1 cellular context compared by ENCODE assay signal in the genomic region with DNA sequence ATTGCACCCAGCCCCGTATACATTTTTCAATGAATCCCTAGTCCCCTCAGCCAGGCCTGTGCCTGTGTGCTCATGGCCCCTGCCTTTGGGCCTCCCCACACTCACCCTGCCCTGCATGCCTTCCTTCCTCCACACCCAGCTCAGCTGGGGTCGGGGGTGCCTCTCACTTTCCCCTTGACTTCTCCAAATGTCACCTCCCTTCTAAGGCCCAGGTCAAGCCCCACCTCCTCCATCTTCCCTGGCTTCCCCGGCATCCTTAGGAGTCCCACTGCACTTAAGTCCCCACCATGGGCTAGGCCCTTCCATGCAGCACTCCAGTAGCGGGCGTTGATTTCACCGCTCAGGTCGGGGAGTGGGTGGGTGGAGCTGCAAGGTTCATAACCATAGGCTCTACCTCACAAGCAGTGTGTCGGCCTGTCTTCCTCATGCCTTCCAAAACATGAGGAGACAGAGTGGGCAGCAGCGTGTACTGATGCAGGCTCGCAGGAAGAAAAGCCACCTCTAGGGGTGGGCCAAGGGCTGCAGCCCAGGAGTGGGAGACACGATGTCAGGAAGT.
TF ChIP-seq lines count a peak whose summit lies in the region.

No MANE protein-coding gene starts in this region.

TF ChIP-seq in WTC11, 78 proteins besides CTCF, POLR2A, EP300 and RAD21 (continued from another document):
- TF ChIP-seq, protein P1, sequence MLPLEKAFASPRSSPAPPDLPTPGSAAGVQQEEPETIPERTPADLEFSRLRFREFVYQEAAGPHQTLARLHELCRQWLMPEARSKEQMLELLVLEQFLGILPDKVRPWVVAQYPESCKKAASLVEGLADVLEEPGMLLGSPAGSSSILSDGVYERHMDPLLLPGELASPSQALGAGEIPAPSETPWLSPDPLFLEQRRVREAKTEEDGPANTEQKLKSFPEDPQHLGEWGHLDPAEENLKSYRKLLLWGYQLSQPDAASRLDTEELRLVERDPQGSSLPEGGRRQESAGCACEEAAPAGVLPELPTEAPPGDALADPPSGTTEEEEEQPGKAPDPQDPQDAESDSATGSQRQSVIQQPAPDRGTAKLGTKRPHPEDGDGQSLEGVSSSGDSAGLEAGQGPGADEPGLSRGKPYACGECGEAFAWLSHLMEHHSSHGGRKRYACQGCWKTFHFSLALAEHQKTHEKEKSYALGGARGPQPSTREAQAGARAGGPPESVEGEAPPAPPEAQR (CRISPR knock-in tag; IDR thresholded peaks at IDR 0.05) = no peak
- TF ChIP-seq ATF1 (CRISPR knock-in tag; IDR thresholded peaks at IDR 0.05) = no peak
- no peak for TF ChIP-seq JUN (CRISPR knock-in tag; IDR thresholded peaks at IDR 0.05)
